Comparison of ENCODE assay signal across 22 cellular contexts in the genomic region with DNA sequence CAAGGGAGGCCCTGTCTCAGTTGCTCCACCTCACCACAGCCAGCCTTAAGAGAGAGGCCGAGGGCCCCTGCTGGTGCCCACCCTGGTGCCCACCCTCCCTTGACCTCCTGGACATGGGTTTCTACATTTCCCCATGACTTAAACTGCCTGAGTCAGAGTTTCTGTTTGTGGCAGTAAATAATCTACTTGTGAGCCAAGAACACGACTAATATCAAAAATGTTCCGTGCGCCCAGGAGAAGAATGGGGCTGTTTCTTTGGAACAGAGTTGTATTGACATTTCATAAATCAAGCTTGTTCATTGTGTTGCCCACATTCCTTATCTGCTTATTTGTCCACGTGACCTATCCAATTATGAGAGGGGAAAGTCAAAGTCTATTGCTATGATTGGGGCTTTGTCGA.
DNase-seq lines count a peak whose midpoint lies in the region; ATAC-seq, FAIRE-seq and TF ChIP-seq lines count a peak whose summit lies in the region.
"Had no signal": no experiment of that assay in that cellular context is flagged by ENCODE, and none has a peak within 500 bp of the region (broad histone marks: within the 10 kb centered on the region; RNA-seq: fewer than 3 reads in every experiment).

No MANE protein-coding gene starts in this region.

- H3K9me3 ChIP-seq in MG63, result no peaks in the 10 kb centered on the region
- H3K9me3 ChIP-seq in pancreas, result no peaks in the 10 kb centered on the region
- H3K9me3 ChIP-seq: BLaER1, left ventricle myocardium inferior, stomach, upper lobe of right lung had no signal

- FAIRE-seq in pancreas (lab: Jason Lieb, UNC), result no peak
- FAIRE-seq: GM19239 had no signal

- H3K4me3 ChIP-seq in MG63, result no peak overlapping the region
- H3K4me3 ChIP-seq in pancreas, result no peak overlapping the region
- H3K4me3 ChIP-seq: BLaER1, GM23338, left ventricle myocardium inferior, stomach, upper lobe of right lung had no signal

- H3K27me3 ChIP-seq in MG63, result no peaks in the 10 kb centered on the region
- H3K27me3 ChIP-seq in pancreas, result no peaks in the 10 kb centered on the region
- H3K27me3 ChIP-seq: BLaER1, stomach, upper lobe of right lung had no signal

- H3K27ac ChIP-seq in epithelial cell of prostate (no peak overlapping the region), pancreas (peak overlapping the region; percentile 80 to 89 (median 88))
- H3K27ac ChIP-seq: BLaER1, left ventricle myocardium inferior, upper lobe of right lung had no signal

- WGBS in pancreas, 2 donors, result 18 to 23% methylated on average over 6 of the region's 6 CpGs

- ATAC-seq in pancreas (peak; percentile 72 to 91 (median 82)), HG03378 (IDR thresholded peaks at IDR 0.05; ENCODE audit: unreplicated experiment) (no peak), HG03521 (IDR thresholded peaks at IDR 0.05; ENCODE audit: unreplicated experiment) (no peak), GM19324 (IDR thresholded peaks at IDR 0.05; ENCODE audit: low FRiP score, unreplicated experiment) (no peak), HG02840 (IDR thresholded peaks at IDR 0.05; ENCODE audit: low FRiP score, unreplicated experiment) (no peak)
- ATAC-seq: GM23338, upper lobe of right lung had no signal

- DNase-seq in A172 (ENCODE audit: low spot score), result peak; percentile 7
- DNase-seq in MG63, result peak; percentile 35
- DNase-seq in epithelial cell of prostate (ENCODE audit: low read depth, low spot score), result peak; percentile 40
- DNase-seq in pancreas, result peak in 2 of 6 donors; percentile 41 to 46
- DNase-seq: ACHN; activated naive CD4-positive, alpha-beta T cell treated with Interleukin-2 at 50 U/mL for 16 hours; activated T-cell treated with anti-CD3 and anti-CD28 coated beads, Interleukin-2, amount 50 U/mL, for 24 hours; IMR-90; left ventricle myocardium inferior; NCI-H1417 treated with DMSO at 0.1 percent for 48 hours; NCI-H2171; NCI-H69; SHP77 treated with DMSO at 0.1 percent for 48 hours; stomach; upper lobe of right lung had no signal

- intact Hi-C loops in pancreas (cut with DNase I), result no loop called here

- peaks cover 0 to 12% (median 0%) of the 10 kb centered on the region in 3 donors for H3K4me1 ChIP-seq in pancreas
- H3K4me1 ChIP-seq: BLaER1, left ventricle myocardium inferior, stomach, upper lobe of right lung had no signal

- H3K36me3 ChIP-seq in MG63 (no peaks in the 10 kb centered on the region), pancreas (no peaks in the 10 kb centered on the region)
- H3K36me3 ChIP-seq: BLaER1, left ventricle myocardium inferior, stomach, upper lobe of right lung had no signal

- no peak for TF ChIP-seq CTCF in pancreas (IDR thresholded peaks at IDR 0.05)

Comparison
In these comparisons a context has a peak if more than half of its experiments do, and no peak if none do; other contexts are left out.
1. ATAC-seq: peak in pancreas (4 of 4); none in HG03378 (single experiment), HG03521 (single experiment), GM19324 (single experiment) and HG02840 (single experiment).